ENCODE assay signal across 18 cellular contexts in the genomic region with DNA sequence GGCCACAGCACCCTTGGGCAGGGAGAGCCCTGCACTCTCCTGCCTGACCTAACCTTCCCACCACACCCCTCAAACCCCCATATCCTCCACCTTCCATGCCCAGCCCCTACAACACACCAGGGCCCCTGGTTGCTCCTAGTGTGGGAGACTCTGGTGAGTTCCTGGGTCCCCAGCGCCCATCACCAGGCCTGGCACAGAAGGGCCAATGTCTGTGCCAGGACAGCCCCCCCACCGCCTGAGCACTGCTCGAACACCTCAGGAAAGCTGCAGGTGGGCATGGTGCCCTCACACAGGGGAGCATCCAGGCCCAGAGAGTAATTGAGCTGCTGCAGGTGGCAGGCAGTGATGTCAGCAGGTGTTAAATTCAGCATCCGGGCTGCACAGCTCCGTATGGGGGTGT. TPM values are rescaled to one million over a fixed set of nuclear protein-coding genes. Genes with fewer than 3 reads are reported as not detected.
DNase-seq lines count a peak whose midpoint lies in the region; ATAC-seq and TF ChIP-seq lines count a peak whose summit lies in the region.
"Had no signal": no experiment of that assay in that cellular context is flagged by ENCODE, and none has a peak within 500 bp of the region (broad histone marks: within the 10 kb centered on the region; RNA-seq: fewer than 3 reads in every experiment).

No MANE protein-coding gene starts in this region.

- no peak overlapping the region for H3K27ac ChIP-seq in mesenchymal stem cell (ENCODE audit: low read length, poor library complexity, severe bottlenecking)
- H3K27ac ChIP-seq in esophagus muscularis mucosa (replicated peaks in 1 of 4), result no peak overlapping the region
- H3K27ac ChIP-seq: HL-60 had no signal

- no peak overlapping the region for H2AK5ac ChIP-seq in mesenchymal stem cell (ENCODE audit: low read length, severe bottlenecking)

- H3K4me1 ChIP-seq in mesenchymal stem cell (ENCODE audit: control insufficient read depth, insufficient read depth, low read depth, low read length) (peaks cover 8% of the 10 kb centered on the region), esophagus muscularis mucosa (peaks cover 0 to 21% (median 0%) of the 10 kb centered on the region in 4 donors)
- H3K4me1 ChIP-seq: Caco-2 had no signal

- no peak for TF ChIP-seq POLR2A in esophagus muscularis mucosa (IDR thresholded peaks at IDR 0.05; ENCODE audit: low read depth)

- H4K8ac ChIP-seq in mesenchymal stem cell (ENCODE audit: low read length), result no peak overlapping the region

- no peaks in the 10 kb centered on the region for H3K9me3 ChIP-seq in mesenchymal stem cell (ENCODE audit: control insufficient read depth, low read length)
- H3K9me3 ChIP-seq in esophagus muscularis mucosa, result no peaks in the 10 kb centered on the region
- H3K9me3 ChIP-seq: BLaER1 treated with 17β-estradiol and CSF1 and Interleukin-3, amounts not matched to agents 10 nM and 100 nM; Caco-2 had no signal

- ATAC-seq in GM19351 (IDR thresholded peaks at IDR 0.05; ENCODE audit: unreplicated experiment), result no peak
- ATAC-seq: GM23338, HCT116 had no signal

- no peak overlapping the region for H3K4me2 ChIP-seq in mesenchymal stem cell (ENCODE audit: low read length, poor library complexity, severe bottlenecking)
- H3K4me2 ChIP-seq: BLaER1 treated with 17β-estradiol and CSF1 and Interleukin-3, amounts not matched to agents 10 nM and 100 nM; GM23338 had no signal

- no peak overlapping the region for H2BK15ac ChIP-seq in mesenchymal stem cell (ENCODE audit: low read depth, poor library complexity, severe bottlenecking)

- 92% methylated on average over 5 of the region's 5 CpGs for WGBS in mesenchymal stem cell
- 89% methylated on average over 5 of the region's 5 CpGs for WGBS in esophagus muscularis mucosa

- no peak overlapping the region for H2AFZ ChIP-seq in mesenchymal stem cell (ENCODE audit: low read depth, low read length)
- H2AFZ ChIP-seq: GM23338 had no signal

- H3K14ac ChIP-seq in mesenchymal stem cell (ENCODE audit: low read length in 2 of 2), result no peak overlapping the region

- no peak overlapping the region for H2BK12ac ChIP-seq in mesenchymal stem cell (ENCODE audit: low read length in 2 of 2)

- H3K18ac ChIP-seq in mesenchymal stem cell (ENCODE audit: low read depth in 1 of 2, low read length in 2 of 2), result no peak overlapping the region

- H3K27me3 ChIP-seq in H7 (ENCODE audit: control insufficient read depth, insufficient read depth, low read length) (no peaks in the 10 kb centered on the region), mesenchymal stem cell (ENCODE audit: control insufficient read depth in 1 of 2, insufficient read depth in 1 of 2, low read length in 2 of 2) (no peaks in the 10 kb centered on the region), esophagus muscularis mucosa (no peaks in the 10 kb centered on the region)
- H3K27me3 ChIP-seq: BLaER1 treated with 17β-estradiol and CSF1 and Interleukin-3, amounts not matched to agents 10 nM and 100 nM had no signal

- H3K4me3 ChIP-seq in H7 (ENCODE audit: insufficient read depth, low read depth, low read length) (no peak overlapping the region), mesenchymal stem cell (ENCODE audit: insufficient read depth in 1 of 2, low read depth in 1 of 2, low read length in 2 of 2) (no peak overlapping the region), esophagus muscularis mucosa (no peak overlapping the region)
- H3K4me3 ChIP-seq: BLaER1 treated with 17β-estradiol and CSF1 and Interleukin-3, amounts not matched to agents 10 nM and 100 nM; GM23338 had no signal

- no peak overlapping the region for H2BK5ac ChIP-seq in mesenchymal stem cell (ENCODE audit: low read depth, low read length, poor library complexity, severe bottlenecking)

- intact Hi-C loops in posterior vena cava (cut with DNase I), result no loop called here
- intact Hi-C loops in esophagus muscularis mucosa (cut with DNase I), result no loop called here

- H4K91ac ChIP-seq in mesenchymal stem cell (ENCODE audit: low read length), result peak overlapping the region; percentile 29

- no peak overlapping the region for H2BK120ac ChIP-seq in mesenchymal stem cell (ENCODE audit: low read depth, low read length)

- no peak overlapping the region for H3K9ac ChIP-seq in mesenchymal stem cell (ENCODE audit: low read length)
- H3K9ac ChIP-seq: BLaER1 treated with 17β-estradiol and CSF1 and Interleukin-3, amounts not matched to agents 10 nM and 100 nM had no signal

- H3K36me3 ChIP-seq in H7 (replicated peaks; ENCODE audit: control insufficient read depth, insufficient read depth, low read length) (peaks cover 1% of the 10 kb centered on the region), mesenchymal stem cell (ENCODE audit: control insufficient read depth in 1 of 2, insufficient read depth in 2 of 2, low read depth in 1 of 2, low read length in 2 of 2) (peaks cover 80 to 83% of the 10 kb centered on the region in 2 experiments), esophagus muscularis mucosa (peaks cover 32 to 94% (median 90%) of the 10 kb centered on the region in 4 donors)

- no peak overlapping the region for H3K4ac ChIP-seq in mesenchymal stem cell (ENCODE audit: low read depth in 1 of 2, low read length in 2 of 2)

- no peak for TF ChIP-seq EP300 in esophagus muscularis mucosa (IDR thresholded peaks at IDR 0.05)

- no peak overlapping the region for H3K23ac ChIP-seq in mesenchymal stem cell (ENCODE audit: low read length in 2 of 2)

- DNase-seq in NCI-H2107 treated with DMSO at 0.1 percent for 48 hours (lab: John Stamatoyannopoulos, UW; ENCODE audit: unreplicated experiment) (peak; percentile 42), NCI-H2107 (lab: John Stamatoyannopoulos, UW) (no peak), H7 (peak; percentile 6), mesenchymal stem cell (no peak), posterior vena cava (ENCODE audit: low spot score) (peak; percentile 71), esophagus muscularis mucosa (ENCODE audit: extremely low spot score) (no peak)
- no peak for DNase-seq in stimulated activated CD8-positive, alpha-beta memory T cell treated with anti-CD3 and anti-CD28 coated beads, Interleukin-4, amount 100 ng/mL, for 48 hours
- DNase-seq: 8988T; Caco-2; CD8-positive, alpha-beta memory T cell; HFFc6; IMR-90 had no signal

- no peak for TF ChIP-seq CTCF in esophagus muscularis mucosa (IDR thresholded peaks at IDR 0.05)

- peaks cover 56% of the 10 kb centered on the region for H3K79me1 ChIP-seq in mesenchymal stem cell (replicated peaks; ENCODE audit: low read length, poor library complexity, severe bottlenecking)

RNA-seq across cellular contexts. Expression of a gene that starts 15.2 kb away (rescaled TPM):
- 7.0 and 7.1 TPM in 2 replicates for total RNA-seq in H7 (2014; rRNA removed; shearing (Covaris generic))
- 23.9 TPM for polyA plus RNA-seq in mesenchymal stem cell (2013, experiment 1 of 2)
- 21.9 TPM for polyA plus RNA-seq in mesenchymal stem cell (2013, experiment 2 of 2)
- total RNA-seq in posterior vena cava (10 to 100 TPM; 31.6 to 39.2 TPM), esophagus muscularis mucosa (10 to 100 TPM; 17.9 to 35.5 (median 24.0) TPM)
- total RNA-seq: B cell had no signal
- polyA plus RNA-seq: CD8-positive, alpha-beta memory T cell had no signal

RNA-seq across cellular contexts. Expression of a gene that starts 44.6 kb away (rescaled TPM):
- 3.2 and 4.6 TPM in 2 replicates for total RNA-seq in H7 (2014; rRNA removed; shearing (Covaris generic))
- 43.5 TPM for polyA plus RNA-seq in mesenchymal stem cell (2013, experiment 1 of 2)
- polyA plus RNA-seq in mesenchymal stem cell (2013, experiment 2 of 2), result 45.6 TPM
- total RNA-seq in posterior vena cava, result 10 to 100 TPM; 11.8 to 23.8 TPM
- total RNA-seq in esophagus muscularis mucosa, result 10 to 100 TPM; 11.6 to 41.0 (median 28.4) TPM

RNA-seq across cellular contexts. Expression of a gene that starts 57.2 kb away (rescaled TPM):
- 25.6 and 37.4 TPM in 2 replicates for total RNA-seq in H7 (2014; rRNA removed; shearing (Covaris generic))
- 14.6 TPM for polyA plus RNA-seq in mesenchymal stem cell (2013, experiment 1 of 2)
- polyA plus RNA-seq in mesenchymal stem cell (2013, experiment 2 of 2), result 14.7 TPM
- 10 to 100 TPM; 25.9 to 26.7 TPM for total RNA-seq in posterior vena cava
- total RNA-seq in esophagus muscularis mucosa, result 10 to 100 TPM; 18.8 to 22.0 (median 19.8) TPM

Comparison
In these comparisons a context has a peak if more than half of its experiments do, and no peak if none do; other contexts are left out.
1. DNase-seq: peak in NCI-H2107 treated with DMSO at 0.1 percent for 48 hours (single experiment), H7 (single experiment) and posterior vena cava (single experiment); none in NCI-H2107 (single experiment), mesenchymal stem cell (single experiment), esophagus muscularis mucosa (single experiment) and stimulated activated CD8-positive, alpha-beta memory T cell treated with anti-CD3 and anti-CD28 coated beads, Interleukin-4, amount 100 ng/mL, for 48 hours (single experiment).